Comparison of ENCODE assay signal across 8 cellular contexts in genomic region chr2:68250652-68251186, GRCh38. TPM values are rescaled to one million over a fixed set of nuclear protein-coding genes. Genes with fewer than 3 reads are reported as not detected.
DNase-seq lines count a peak whose midpoint lies in the region; ATAC-seq and TF ChIP-seq lines count a peak whose summit lies in the region.

No MANE protein-coding gene starts in this region.

- peaks cover 24% of the 10 kb centered on the region for H3K36me3 Mint-ChIP-seq in central memory CD8-positive, alpha-beta T cell (ENCODE audit: insufficient read depth)

- peak overlapping the region; percentile 94 for H3K23ac ChIP-seq in IMR-90 (ENCODE audit: low read depth, low read length)

- H4K91ac ChIP-seq in IMR-90 (ENCODE audit: insufficient read depth, low read depth, low read length): no peak overlapping the region

- in situ Hi-C loops in IMR-90 (cut with MboI; ENCODE audit: low sequenced_read_pairs): no loop called here

- no peaks in the 10 kb centered on the region for H3K9me3 ChIP-seq in IMR-90 (ENCODE audit: control insufficient read depth, insufficient read depth, low read length)
- no peaks in the 10 kb centered on the region for H3K9me3 ChIP-seq in muscle layer of duodenum (ENCODE audit: control insufficient read depth in 1 of 2, low read length in 2 of 2)

- H3K27me3 ChIP-seq in IMR-90 (ENCODE audit: control insufficient read depth, insufficient read depth, low read length): no peaks in the 10 kb centered on the region
- no peaks in the 10 kb centered on the region for H3K27me3 ChIP-seq in muscle layer of duodenum (ENCODE audit: low read depth, low read length)

- H3K4me3 ChIP-seq in AG04449 (ENCODE audit: low read depth, low read length) (peak overlapping the region; percentile 87), IMR-90 (ENCODE audit: insufficient read depth, low read depth, low read length) (peak overlapping the region; percentile 98), muscle layer of duodenum (ENCODE audit: low read depth in 1 of 2, low read length in 2 of 2) (peak overlapping the region; percentile 91 to 95)

- peak overlapping the region; percentile 94 for H2BK5ac ChIP-seq in IMR-90 (ENCODE audit: low read depth, low read length, poor library complexity, severe bottlenecking)

- peak overlapping the region; percentile 7 for H2AK9ac ChIP-seq in IMR-90 (replicated peaks; ENCODE audit: low read depth, low read length, poor library complexity)

- POLR2A ChIA-PET in AG04449 (lab: Yijun Ruan, JAX): no interaction called here
- POLR2A ChIA-PET in IMR-90 (lab: Charles Lee; ENCODE audit: unreplicated experiment): no interaction called here

- H3K4me3 Mint-ChIP-seq in central memory CD8-positive, alpha-beta T cell: peak overlapping the region; percentile 86

- TF ChIP-seq CTCF in AG04449 (IDR thresholded peaks at IDR 0.05; ENCODE audit: insufficient read depth, low read length, missing control alignments): no peak
- no peak for TF ChIP-seq CTCF in IMR-90 (conservative IDR thresholded peaks at IDR 0.05; ENCODE audit: low read depth, low read length)

- no peak for DNase-seq in AG04449 (ENCODE audit: low read depth, low spot score)
- no peak for DNase-seq in IMR-90
- DNase-seq in central memory CD8-positive, alpha-beta T cell (ENCODE audit: low spot score in 2 of 2): no peak
- no peak for DNase-seq in DMS153 treated with DMSO at 0.1 percent for 48 hours (lab: John Stamatoyannopoulos, UW; ENCODE audit: unreplicated experiment)
- DNase-seq in HPDE6-E6E7 (ENCODE audit: extremely low spot score): no peak
- no peak for DNase-seq in NCI-H2029 (lab: John Stamatoyannopoulos, UW)

- TF ChIP-seq POLR2A in IMR-90 (IDR thresholded peaks at IDR 0.05; ENCODE audit: low read depth, low read length): no peak

- H2BK20ac ChIP-seq in IMR-90 (ENCODE audit: low read depth, low read length): no peak overlapping the region

- H3K27ac ChIP-seq in IMR-90 (ENCODE audit: insufficient read depth, low read length) (peak overlapping the region; percentile 2; the same call in 1 of the 2 replicates), muscle layer of duodenum (ENCODE audit: low read length) (peak overlapping the region; percentile 97)

- CTCF ChIA-PET in AG04449 (lab: Yijun Ruan, JAX): interaction anchor here (0.7 to 5.5 kb wide), 17 partner anchors 10 to 191 kb away, joined by 3 to 50 read pairs (median 3); partner anchors contain the start of gene CNRIP1
- CTCF ChIA-PET in IMR-90 (lab: Yijun Ruan, JAX): interaction anchor here (0.6 to 1.0 kb wide), 3 partner anchors 35 to 1805 kb away, joined by 3 to 4 read pairs (median 3); no protein-coding TSS in a partner anchor

- peaks cover 5 to 56% of the 10 kb centered on the region in 2 experiments; a peak in 3 of 4 replicates for H3K79me1 ChIP-seq in IMR-90 (ENCODE audit: low read depth in 1 of 2, low read length in 2 of 2)

- no peaks in the 10 kb centered on the region for H3K9me3 Mint-ChIP-seq in central memory CD8-positive, alpha-beta T cell

- no peaks in the 10 kb centered on the region for H3K36me3 ChIP-seq in IMR-90 (ENCODE audit: control insufficient read depth, insufficient read depth, low read length)
- peaks cover 0 to 9% of the 10 kb centered on the region in 2 donors for H3K36me3 ChIP-seq in muscle layer of duodenum (ENCODE audit: control insufficient read depth in 1 of 2, insufficient read depth in 2 of 2, low read length in 2 of 2)

- TSS peak; percentile 49 for BruUV-seq in IMR-90 (replicated peaks; lab: Mats Ljungman, UMichigan)

- 0% methylated on average over 1 of the region's 15 CpGs; no CpG with 5 or more reads in 1 of the 2 experiments for WGBS in IMR-90 (ENCODE audit: extremely low coverage in 2 of 2, insufficient read length in 1 of 2), 2 experiments

- H3K27me3 Mint-ChIP-seq in central memory CD8-positive, alpha-beta T cell: no peaks in the 10 kb centered on the region

- peak overlapping the region; percentile 13; the same call in 1 of the 2 replicates for H3K18ac ChIP-seq in IMR-90 (ENCODE audit: low read depth, low read length)

- H3K9ac ChIP-seq in IMR-90 (ENCODE audit: low read depth, low read length): peak overlapping the region; percentile 94

- no peak overlapping the region for H2AFZ ChIP-seq in IMR-90 (replicated peaks; ENCODE audit: low read length, poor library complexity)

- dilution Hi-C loops in IMR-90 (cut with HindIII; ENCODE audit: low sequenced_read_pairs, unreplicated experiment): no loop called here

- H4K20me1 ChIP-seq in IMR-90 (ENCODE audit: insufficient read depth, low read length): peaks cover 56% of the 10 kb centered on the region

- no peak overlapping the region for H2AK5ac ChIP-seq in IMR-90 (ENCODE audit: low read depth, low read length)

- intact Hi-C loops in IMR-90 (cut with micrococcal nuclease): loop anchor here (2.0 to 5.0 kb wide), 3 partner anchors 68 to 192 kb away; partner anchors contain the start of gene CNRIP1

- H2BK15ac ChIP-seq in IMR-90 (ENCODE audit: low read depth, low read length): no peak overlapping the region

- peak overlapping the region; percentile 47 for H3K14ac ChIP-seq in IMR-90 (replicated peaks; ENCODE audit: low read depth, low read length)

- 0 out of 2 replicates have a peak overlapping the region, but pooled peaks have one; percentile 84 for H3K4ac ChIP-seq in IMR-90 (ENCODE audit: low read depth, low read length)

- no peak overlapping the region for H4K8ac ChIP-seq in IMR-90 (ENCODE audit: low read depth in 2 of 2, low read length in 2 of 2)

- peak overlapping the region; percentile 94 for H3K4me2 ChIP-seq in IMR-90 (ENCODE audit: low read depth, low read length)

- H4K5ac ChIP-seq in IMR-90 (ENCODE audit: low read depth, low read length): no peak overlapping the region; the same call in 1 of the 2 replicates

- H3K4me1 Mint-ChIP-seq in central memory CD8-positive, alpha-beta T cell: peaks cover 35% of the 10 kb centered on the region

- no peak for TF ChIP-seq RAD21 in IMR-90 (IDR thresholded peaks at IDR 0.05; ENCODE audit: low read length)

- H3K56ac ChIP-seq in IMR-90 (ENCODE audit: extremely low read depth, insufficient read depth, low read length): peak overlapping the region; percentile 87; the same call in 1 of the 2 replicates

- peak overlapping the region; percentile 91 for H3K27ac Mint-ChIP-seq in central memory CD8-positive, alpha-beta T cell (ENCODE audit: low read depth)

- peaks cover 17% of the 10 kb centered on the region for H3K9me1 ChIP-seq in IMR-90 (ENCODE audit: insufficient read depth, low read length)

- ATAC-seq in IMR-90 (ENCODE audit: low read depth) (no peak), GM21526 (IDR thresholded peaks at IDR 0.05; ENCODE audit: low FRiP score, unreplicated experiment) (no peak)
- ATAC-seq in central memory CD8-positive, alpha-beta T cell (replicated peaks; ENCODE audit: extremely low read depth, poor library complexity, severe bottlenecking): no peak

- H3K4me1 ChIP-seq in IMR-90 (ENCODE audit: control insufficient read depth, insufficient read depth, low read length) (peaks cover 13% of the 10 kb centered on the region; the same call in 1 of the 2 replicates), muscle layer of duodenum (ENCODE audit: control insufficient read depth in 1 of 2, insufficient read depth in 2 of 2, low read length in 2 of 2) (peaks cover 24 to 46% of the 10 kb centered on the region in 2 donors)

- H2BK120ac ChIP-seq in IMR-90 (ENCODE audit: low read depth, low read length): no peak overlapping the region

TF ChIP-seq in IMR-90, 13 proteins besides CTCF, POLR2A, EP300 and RAD21:
- TF ChIP-seq RFX5 (IDR thresholded peaks at IDR 0.05; ENCODE audit: low read depth, low read length) (no peak), MXI1 (IDR thresholded peaks at IDR 0.05; ENCODE audit: borderline replicate concordance, low read depth, low read length) (0 out of 2 replicates have a peak, but pooled peaks have one; percentile 1), BHLHE40 (IDR thresholded peaks at IDR 0.05; ENCODE audit: low read depth, low read length) (no peak), ELK1 (IDR thresholded peaks at IDR 0.05; ENCODE audit: borderline replicate concordance, low read depth, low read length) (no peak), MAFK (IDR thresholded peaks at IDR 0.05; ENCODE audit: low read depth, low read length) (peak; percentile 61), USF2 (IDR thresholded peaks at IDR 0.05; ENCODE audit: low read depth, low read length) (no peak)

RNA-seq across cellular contexts. Expression of gene PPP3R1, which starts 1.6 kb away (rescaled TPM):
- 9.1 and 18.1 TPM in 2 replicates for total RNA-seq in IMR-90 (2012; rRNA removed)
- polyA plus RNA-seq in IMR-90 (2012; rRNA removed): 11.0 and 17.3 TPM in 2 replicates
- polyA plus RNA-seq in IMR-90 (2012; cell fraction: cytosol; rRNA removed): 2.4 and 3.5 TPM in 2 replicates
- 0.82 and 7.4 TPM in 2 replicates for polyA plus RNA-seq in IMR-90 (2012; cell fraction: nucleus; rRNA removed; ENCODE audit: low replicate concordance)
